15 cellular contexts compared by ENCODE assay signal in the genomic region with DNA sequence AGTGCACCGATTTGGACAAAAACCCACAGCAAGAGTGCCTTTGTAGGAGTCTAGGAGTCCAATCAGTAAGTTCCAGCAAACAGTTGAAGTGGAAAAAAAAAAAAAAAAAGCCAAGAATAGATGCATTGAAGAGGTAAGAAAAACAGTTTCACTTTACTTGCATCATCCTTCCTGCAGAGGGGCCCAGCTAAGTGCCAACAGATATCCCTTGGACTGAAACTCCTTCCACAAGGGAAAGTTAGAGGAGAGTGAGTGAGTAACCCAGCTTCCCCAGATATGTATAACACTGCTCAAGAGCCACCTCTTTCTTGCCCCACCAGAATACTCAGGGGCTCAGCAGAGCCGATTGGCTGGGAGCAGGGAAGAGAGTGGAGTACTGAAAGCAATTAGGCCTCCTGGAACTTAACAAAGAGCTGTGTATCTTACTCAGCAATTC.
DNase-seq lines count a peak whose midpoint lies in the region; ATAC-seq and TF ChIP-seq lines count a peak whose summit lies in the region.
"Had no signal": no experiment of that assay in that cellular context is flagged by ENCODE, and none has a peak within 500 bp of the region (broad histone marks: within the 10 kb centered on the region; RNA-seq: fewer than 3 reads in every experiment).

No MANE protein-coding gene starts in this region.

- peak overlapping the region; percentile 27; the same call in 1 of the 2 replicates for H3K27ac ChIP-seq in KMS-11
- H3K27ac ChIP-seq: parathyroid adenoma had no signal

- H3K9me3 Mint-ChIP-seq in Calu3 (ENCODE audit: low read depth, unreplicated experiment) = peaks cover 3% of the 10 kb centered on the region

- CTCF ChIA-PET in Calu3 (lab: Charles Lee) = no interaction called here

- peak overlapping the region; percentile 86 for H3K27ac Mint-ChIP-seq in Calu3 (ENCODE audit: unreplicated experiment)
- H3K27ac Mint-ChIP-seq: activated T-cell treated with anti-CD3 and anti-CD28 coated beads, Interleukin-2, amount 50 U/mL, for 24 hours; HFFc6 had no signal

- H3K4me1 Mint-ChIP-seq in Calu3 (ENCODE audit: low read depth, unreplicated experiment) = peaks cover 9% of the 10 kb centered on the region

- H3K4me3 ChIP-seq in KMS-11 (IDR thresholded peaks at IDR 0.05; ENCODE audit: insufficient read depth, low read depth, low read length) = no peak overlapping the region

- H3K9ac ChIP-seq in KMS-11 = no peak overlapping the region
- H3K9ac ChIP-seq: parathyroid adenoma had no signal

- H3K4me1 ChIP-seq in KMS-11 (ENCODE audit: low read depth, poor library complexity, severe bottlenecking) = peaks cover 20% of the 10 kb centered on the region
- H3K4me1 ChIP-seq: parathyroid adenoma had no signal

- no peaks in the 10 kb centered on the region for H3K79me2 ChIP-seq in KMS-11 (ENCODE audit: insufficient read depth, low read depth)
- H3K79me2 ChIP-seq: parathyroid adenoma had no signal

- H2AFZ ChIP-seq in KMS-11 (ENCODE audit: low read depth) = peak overlapping the region; percentile 37; the same call in 1 of the 2 replicates
- H2AFZ ChIP-seq: parathyroid adenoma had no signal

- no peaks in the 10 kb centered on the region for H3K36me3 ChIP-seq in KMS-11 (ENCODE audit: insufficient read depth)

- no peak for TF ChIP-seq CTCF in Calu3 (IDR thresholded peaks at IDR 0.05; ENCODE audit: unreplicated experiment)
- no peak for TF ChIP-seq CTCF in KMS-11 (conservative IDR thresholded peaks at IDR 0.05; ENCODE audit: low read depth, low read length)

- H3K36me3 Mint-ChIP-seq in Calu3 (ENCODE audit: insufficient read depth, unreplicated experiment) = no peaks in the 10 kb centered on the region

- peak; percentile 12 for DNase-seq in Calu3
- DNase-seq in astrocyte of the hippocampus (ENCODE audit: low read depth, low spot score) = peak; percentile 68
- peak; percentile 84 for DNase-seq in kidney glomerular epithelial cell (lab: John Stamatoyannopoulos, UW)
- DNase-seq in activated naive CD4-positive, alpha-beta T cell treated with anti-CD3 and anti-CD28 coated beads, Interleukin-2, amount 50 U/mL, for 16 hours = no peak
- no peak for DNase-seq in left ventricle myocardium superior
- DNase-seq: activated CD4-positive, CD25-positive, alpha-beta regulatory T cell treated with anti-CD3 and anti-CD28 coated beads, Interleukin-2, amount 50 U/mL, for 72 hours; activated T-cell treated with anti-CD3 and anti-CD28 coated beads, Interleukin-2, amount 50 U/mL, for 24 hours; DMS79; HFFc6; NCI-H2081; stimulated activated CD8-positive, alpha-beta memory T cell treated with anti-CD3 and anti-CD28 coated beads, Interleukin-4, amount 100 ng/mL, for 48 hours had no signal

- H3K27me3 ChIP-seq in KMS-11 (ENCODE audit: insufficient read depth, low read depth) = no peaks in the 10 kb centered on the region

- no TSS peak for BruUV-seq in Calu3 (replicated peaks; lab: Mats Ljungman, UMichigan)

- H3K4me2 ChIP-seq in KMS-11 = peak overlapping the region; percentile 35

- ATAC-seq in GM18858 (IDR thresholded peaks at IDR 0.05; ENCODE audit: unreplicated experiment) (no peak), GM18907 (IDR thresholded peaks at IDR 0.05; ENCODE audit: unreplicated experiment) (no peak), left ventricle myocardium superior (no peak)

- H3K27me3 Mint-ChIP-seq in Calu3 (ENCODE audit: unreplicated experiment) = no peaks in the 10 kb centered on the region
- H3K27me3 Mint-ChIP-seq: activated T-cell treated with anti-CD3 and anti-CD28 coated beads, Interleukin-2, amount 50 U/mL, for 24 hours had no signal

- no peak overlapping the region for H3K4me3 Mint-ChIP-seq in Calu3 (ENCODE audit: low read depth, unreplicated experiment)
- H3K4me3 Mint-ChIP-seq: activated T-cell treated with anti-CD3 and anti-CD28 coated beads, Interleukin-2, amount 50 U/mL, for 24 hours; HFFc6 had no signal

- no peaks in the 10 kb centered on the region for H4K20me1 ChIP-seq in KMS-11 (ENCODE audit: insufficient read depth)

- intact Hi-C loops in Calu3 (cut with micrococcal nuclease; ENCODE audit: unreplicated experiment) = no loop called here
- intact Hi-C loops in left ventricle myocardium superior (cut with micrococcal nuclease) = no loop called here

Comparison
In these comparisons a context has a peak if more than half of its experiments do, and no peak if none do; other contexts are left out.
1. DNase-seq: peak in Calu3 (single experiment), astrocyte of the hippocampus (single experiment) and kidney glomerular epithelial cell (single experiment); none in activated naive CD4-positive, alpha-beta T cell treated with anti-CD3 and anti-CD28 coated beads, Interleukin-2, amount 50 U/mL, for 16 hours (single experiment) and left ventricle myocardium superior (single experiment).